In the genomic region with DNA sequence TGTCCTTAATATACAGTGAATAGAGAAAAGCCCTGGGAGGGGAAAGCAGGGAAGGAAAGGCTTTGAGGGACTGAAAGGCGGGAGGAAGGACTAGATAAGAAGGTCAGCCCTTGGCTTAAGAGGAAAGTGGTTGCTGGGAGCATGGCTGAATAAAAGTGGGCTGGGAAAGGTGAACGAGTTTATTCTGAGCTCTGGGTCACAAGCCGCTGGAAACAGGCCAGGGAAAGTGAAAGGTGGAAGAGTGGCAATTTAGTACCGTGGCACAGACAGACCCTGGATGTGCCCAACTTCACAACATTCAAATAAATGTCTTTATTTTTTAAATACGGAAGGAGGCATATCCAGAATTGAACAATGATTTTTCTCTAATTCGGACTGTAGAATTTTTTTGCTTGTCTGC, we compare ENCODE assay signal across 29 cellular contexts. TPM values are rescaled to one million over a fixed set of nuclear protein-coding genes. Genes with fewer than 3 reads are reported as not detected.
DNase-seq lines count a peak whose midpoint lies in the region; ATAC-seq and TF ChIP-seq lines count a peak whose summit lies in the region.
"Had no signal": no experiment of that assay in that cellular context is flagged by ENCODE, and none has a peak within 500 bp of the region (broad histone marks: within the 10 kb centered on the region; RNA-seq: fewer than 3 reads in every experiment).

No MANE protein-coding gene starts in this region.

- ATAC-seq in GM23338 = no peak
- ATAC-seq: HepG2 had no signal

- no peak overlapping the region for H3K27ac ChIP-seq in GM23338 (ENCODE audit: low read depth)
- peak overlapping the region; percentile 85 for H3K27ac ChIP-seq in colonic mucosa
- H3K27ac ChIP-seq: A549; BLaER1 treated with 17β-estradiol and CSF1 and Interleukin-3, amounts not matched to agents 10 nM and 100 nM had no signal

- intact Hi-C loops in colonic mucosa (cut with DNase I) = no loop called here

- peaks cover 2% of the 10 kb centered on the region for H3K27me3 Mint-ChIP-seq in GM23338 (ENCODE audit: insufficient read depth, low read depth, poor library complexity)

- no peak overlapping the region for H3K4me2 ChIP-seq in GM23338
- H3K4me2 ChIP-seq: A549; BLaER1 treated with 17β-estradiol and CSF1 and Interleukin-3, amounts not matched to agents 10 nM and 100 nM had no signal

- H3K9me2 ChIP-seq in GM23338 (ENCODE audit: insufficient read depth) = no peaks in the 10 kb centered on the region

- H4K20me1 ChIP-seq in GM23338 (replicated peaks; ENCODE audit: insufficient read depth) = no peaks in the 10 kb centered on the region
- H4K20me1 ChIP-seq: BLaER1 treated with 17β-estradiol and CSF1 and Interleukin-3, amounts not matched to agents 10 nM and 100 nM had no signal

- peak; percentile 2 for DNase-seq in Caki2 (ENCODE audit: low read depth)
- no peak for DNase-seq in GM23338 (ENCODE audit: low spot score)
- peak; percentile 64 for DNase-seq in colonic mucosa
- DNase-seq in mucosa of gallbladder (ENCODE audit: low spot score) = peak; percentile 30
- DNase-seq in SIG-M5 treated with dmso at 0.1 percent for 504 hours (lab: John Stamatoyannopoulos, UW; ENCODE audit: unreplicated experiment) = no peak
- DNase-seq in activated CD4-positive, CD25-positive, alpha-beta regulatory T cell treated with anti-CD3 and anti-CD28 coated beads, Interleukin-2, amount 50 U/mL, for 72 hours = no peak
- DNase-seq in NCI-H1048 (lab: John Stamatoyannopoulos, UW) = no peak
- no peak for DNase-seq in KBM-7
- DNase-seq: AML-193; CD4-positive, alpha-beta memory T cell; COR-L47; DMS 273 treated with DMSO at 0.1 percent for 48 hours; H7; NCI-H1694; NCI-H2081 treated with DMSO at 0.1 percent for 48 hours; NCI-H446; NCI-H524 treated with DMSO at 0.1 percent for 48 hours; NCI-H82; Right ventricle myocardium superior; RPMI8226; T-helper 1 cell had no signal

- H3K4me1 ChIP-seq in GM23338 (ENCODE audit: insufficient read depth) = no peaks in the 10 kb centered on the region
- no peaks in the 10 kb centered on the region for H3K4me1 ChIP-seq in colonic mucosa
- H3K4me1 ChIP-seq: A549 had no signal

- H3K4me3 ChIP-seq in GM23338 (no peak overlapping the region), colonic mucosa (no peak overlapping the region)
- H3K4me3 ChIP-seq: A549; BLaER1 treated with 17β-estradiol and CSF1 and Interleukin-3, amounts not matched to agents 10 nM and 100 nM had no signal

- peak overlapping the region; percentile 61; the same call in 1 of the 2 replicates for H2AFZ ChIP-seq in GM23338

- H3F3A ChIP-seq in GM23338 (replicated peaks; ENCODE audit: low read depth) = no peaks in the 10 kb centered on the region

- no peaks in the 10 kb centered on the region for H3K79me2 ChIP-seq in GM23338 (replicated peaks; ENCODE audit: insufficient read depth)

- H3K27me3 ChIP-seq in GM23338 (ENCODE audit: insufficient read depth) = no peaks in the 10 kb centered on the region
- no peaks in the 10 kb centered on the region for H3K27me3 ChIP-seq in colonic mucosa
- H3K27me3 ChIP-seq: BLaER1 treated with 17β-estradiol and CSF1 and Interleukin-3, amounts not matched to agents 10 nM and 100 nM had no signal

- H3K4me1 Mint-ChIP-seq in GM23338 = peaks cover 4% of the 10 kb centered on the region; the same call in 1 of the 3 replicates
- H3K4me1 Mint-ChIP-seq: CD4-positive, alpha-beta memory T cell had no signal

- in situ Hi-C loops in Caki2 (cut with HindIII; ENCODE audit: low pct_unique_long_range_greater_than_20kb, low sequenced_read_pairs) = no loop called here
- in situ Hi-C loops in KBM-7 (cut with MboI; ENCODE audit: low pct_unique_long_range_greater_than_20kb, low sequenced_read_pairs) = no loop called here

- no peaks in the 10 kb centered on the region for H3K9me3 Mint-ChIP-seq in GM23338

- TF ChIP-seq CTCF in GM23338 (conservative IDR thresholded peaks at IDR 0.05; ENCODE audit: low read depth in 2 of 2) (no peak), colonic mucosa (IDR thresholded peaks at IDR 0.05) (no peak)

- H3K4me3 Mint-ChIP-seq in GM23338 = no peak overlapping the region
- H3K4me3 Mint-ChIP-seq: CD4-positive, alpha-beta memory T cell had no signal

- H3K36me3 ChIP-seq in GM23338 (ENCODE audit: insufficient read depth) (no peaks in the 10 kb centered on the region), colonic mucosa (no peaks in the 10 kb centered on the region)
- H3K36me3 ChIP-seq: BLaER1 treated with 17β-estradiol and CSF1 and Interleukin-3, amounts not matched to agents 10 nM and 100 nM had no signal

- H3K36me3 Mint-ChIP-seq in GM23338 (ENCODE audit: low read depth) = no peaks in the 10 kb centered on the region
- H3K36me3 Mint-ChIP-seq: CD4-positive, alpha-beta memory T cell had no signal

- no peak overlapping the region for H3K27ac Mint-ChIP-seq in GM23338
- H3K27ac Mint-ChIP-seq: CD4-positive, alpha-beta memory T cell had no signal

- H3K9ac ChIP-seq in colonic mucosa (ENCODE audit: low read depth in 2 of 2, low read length in 2 of 2) = no peak overlapping the region
- H3K9ac ChIP-seq: BLaER1 treated with 17β-estradiol and CSF1 and Interleukin-3, amounts not matched to agents 10 nM and 100 nM had no signal

- H3K9me3 ChIP-seq in colonic mucosa = no peaks in the 10 kb centered on the region
- H3K9me3 ChIP-seq: A549; BLaER1 treated with 17β-estradiol and CSF1 and Interleukin-3, amounts not matched to agents 10 nM and 100 nM had no signal

TF ChIP-seq in GM23338, 12 proteins besides CTCF, POLR2A, EP300 and RAD21 (continues in another document):
- TF ChIP-seq, protein P1, sequence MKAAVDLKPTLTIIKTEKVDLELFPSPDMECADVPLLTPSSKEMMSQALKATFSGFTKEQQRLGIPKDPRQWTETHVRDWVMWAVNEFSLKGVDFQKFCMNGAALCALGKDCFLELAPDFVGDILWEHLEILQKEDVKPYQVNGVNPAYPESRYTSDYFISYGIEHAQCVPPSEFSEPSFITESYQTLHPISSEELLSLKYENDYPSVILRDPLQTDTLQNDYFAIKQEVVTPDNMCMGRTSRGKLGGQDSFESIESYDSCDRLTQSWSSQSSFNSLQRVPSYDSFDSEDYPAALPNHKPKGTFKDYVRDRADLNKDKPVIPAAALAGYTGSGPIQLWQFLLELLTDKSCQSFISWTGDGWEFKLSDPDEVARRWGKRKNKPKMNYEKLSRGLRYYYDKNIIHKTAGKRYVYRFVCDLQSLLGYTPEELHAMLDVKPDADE (IDR thresholded peaks at IDR 0.05) = no peak
- TF ChIP-seq EZH2 (IDR thresholded peaks at IDR 0.05; ENCODE audit: low read depth, unreplicated experiment) (no peak), STAT1 (IDR thresholded peaks at IDR 0.05; ENCODE audit: unreplicated experiment) (no peak), EZH2phosphoT487 (IDR thresholded peaks at IDR 0.05; ENCODE audit: unreplicated experiment) (no peak), NANOG (IDR thresholded peaks at IDR 0.05; ENCODE audit: borderline replicate concordance) (no peak), ZNF331 (CRISPR knock-in tag; IDR thresholded peaks at IDR 0.05; ENCODE audit: low read depth) (no peak), ZNF114 (CRISPR knock-in tag; IDR thresholded peaks at IDR 0.05) (no peak), JUNB (IDR thresholded peaks at IDR 0.05; ENCODE audit: unreplicated experiment) (no peak)

RNA-seq across cellular contexts. Expression of gene TAC1, which starts 39.7 kb away (rescaled TPM):
- total RNA-seq in Caki2 (2014; rRNA removed; shearing (Covaris generic); ENCODE audit: low replicate concordance) = not detected in 2 replicates
- total RNA-seq in GM23338 (2014; rRNA removed; shearing (Covaris generic)) = 3.9 and 8.7 TPM in 2 replicates
- 7.5 and 9.7 TPM in 2 replicates for polyA plus RNA-seq in GM23338 (2016; fragmentation: Nextera tagmentation; extraction: Ambion mirVana)
- total RNA-seq in colonic mucosa (1 to 10 TPM in 1 of 2 donors, not detected in 1; 2.2 TPM), mucosa of gallbladder (5.2 TPM)
- total RNA-seq: CD4-positive, alpha-beta memory T cell; G401; HepG2; HT1080; LHCN-M2; MCF 10A; Right ventricle myocardium superior; SK-MEL-5 had no signal
- polyA plus RNA-seq: A549; CD4-positive, alpha-beta memory T cell; HepG2 had no signal

Comparison
In these comparisons a context has a peak if more than half of its experiments do, and no peak if none do; other contexts are left out.
1. DNase-seq: peak in Caki2 (single experiment), colonic mucosa (single experiment) and mucosa of gallbladder (single experiment); none in GM23338 (single experiment), SIG-M5 treated with dmso at 0.1 percent for 504 hours (single experiment), activated CD4-positive, CD25-positive, alpha-beta regulatory T cell treated with anti-CD3 and anti-CD28 coated beads, Interleukin-2, amount 50 U/mL, for 72 hours (single experiment), NCI-H1048 (single experiment) and KBM-7 (single experiment).